7 cellular contexts compared by ENCODE assay signal in the genomic region with DNA sequence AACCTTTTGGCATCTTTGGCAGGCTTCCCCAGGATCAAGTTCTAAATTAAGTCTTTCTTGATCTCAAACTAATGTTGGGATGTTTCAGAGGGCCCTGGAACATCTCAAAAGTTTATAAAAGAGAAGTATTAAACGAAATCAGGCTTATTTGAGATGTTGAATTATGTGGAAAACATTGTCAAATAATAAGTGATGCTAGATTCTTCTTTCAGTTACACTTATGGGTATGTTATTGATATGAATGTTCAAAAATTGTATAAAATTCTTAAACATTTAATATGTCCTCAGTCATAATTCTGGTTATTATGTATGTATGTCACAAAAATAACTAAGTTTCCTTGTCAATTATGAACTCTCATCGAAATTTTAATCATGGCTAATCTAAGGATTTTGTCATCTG.
"Had no signal": no experiment of that assay in that cellular context is flagged by ENCODE, and none has a peak within 500 bp of the region (broad histone marks: within the 10 kb centered on the region; RNA-seq: fewer than 3 reads in every experiment).

No MANE protein-coding gene starts in this region.

- H2AFZ ChIP-seq: GM23248 had no signal

- H3K9ac ChIP-seq: GM23248 had no signal

- H3K36me3 ChIP-seq: HAP-1 had no signal

- DNase-seq: GM23248, GOT3, H7, IMR-90, KBM-7 had no signal

- H3K27ac ChIP-seq: GM23248 had no signal

- H3K4me3 ChIP-seq: GM23248, HAP-1 had no signal

- H3K9me3 ChIP-seq: HAP-1 had no signal

- FAIRE-seq: HTR-8/SVneo had no signal
